ENCODE assay signal across 1 cellular context in the genomic region with DNA sequence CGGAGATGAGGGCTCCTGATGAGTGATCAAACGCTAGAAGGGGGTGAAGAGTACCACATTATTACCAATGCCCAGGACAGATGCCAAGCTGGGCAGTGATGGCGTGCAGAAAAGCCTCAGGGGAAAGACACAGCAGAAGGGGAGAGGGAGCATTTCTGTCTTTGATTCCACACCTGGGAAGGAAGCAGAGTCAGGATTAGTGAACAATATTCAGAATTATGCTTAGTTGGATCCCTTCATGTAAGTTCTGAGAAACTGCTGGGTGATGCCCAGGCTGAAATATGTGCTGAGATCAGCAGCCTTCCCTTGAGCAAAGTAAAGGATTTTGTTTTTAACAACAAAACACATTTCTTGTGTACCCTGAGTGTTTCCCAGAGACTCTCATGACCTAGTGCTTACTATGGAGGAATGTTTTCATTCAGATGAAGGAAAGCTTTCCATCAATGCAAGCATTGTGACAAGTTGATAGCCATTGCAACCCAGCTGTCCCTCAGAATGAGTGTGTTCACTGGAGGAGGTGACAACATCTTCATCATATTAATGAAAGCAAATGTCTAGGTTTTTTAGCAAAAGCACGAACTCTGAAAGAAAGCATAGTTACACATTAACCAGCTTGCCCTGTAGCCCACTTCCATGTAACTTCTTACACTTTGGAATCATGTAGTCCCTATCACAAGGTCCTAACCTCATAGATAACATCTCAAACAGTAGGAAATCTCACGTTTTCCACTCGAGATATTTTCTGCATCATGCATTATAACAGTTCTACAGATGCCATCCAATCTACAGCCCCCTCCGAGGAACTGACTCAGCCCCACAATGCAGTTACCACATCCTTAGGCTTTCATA.
TF ChIP-seq lines count a peak whose summit lies in the region.

No MANE protein-coding gene starts in this region.

TF ChIP-seq in HepG2, 621 proteins besides CTCF, POLR2A, EP300 and RAD21 (continued from another document and continues in another):
- TF ChIP-seq, protein P1, sequence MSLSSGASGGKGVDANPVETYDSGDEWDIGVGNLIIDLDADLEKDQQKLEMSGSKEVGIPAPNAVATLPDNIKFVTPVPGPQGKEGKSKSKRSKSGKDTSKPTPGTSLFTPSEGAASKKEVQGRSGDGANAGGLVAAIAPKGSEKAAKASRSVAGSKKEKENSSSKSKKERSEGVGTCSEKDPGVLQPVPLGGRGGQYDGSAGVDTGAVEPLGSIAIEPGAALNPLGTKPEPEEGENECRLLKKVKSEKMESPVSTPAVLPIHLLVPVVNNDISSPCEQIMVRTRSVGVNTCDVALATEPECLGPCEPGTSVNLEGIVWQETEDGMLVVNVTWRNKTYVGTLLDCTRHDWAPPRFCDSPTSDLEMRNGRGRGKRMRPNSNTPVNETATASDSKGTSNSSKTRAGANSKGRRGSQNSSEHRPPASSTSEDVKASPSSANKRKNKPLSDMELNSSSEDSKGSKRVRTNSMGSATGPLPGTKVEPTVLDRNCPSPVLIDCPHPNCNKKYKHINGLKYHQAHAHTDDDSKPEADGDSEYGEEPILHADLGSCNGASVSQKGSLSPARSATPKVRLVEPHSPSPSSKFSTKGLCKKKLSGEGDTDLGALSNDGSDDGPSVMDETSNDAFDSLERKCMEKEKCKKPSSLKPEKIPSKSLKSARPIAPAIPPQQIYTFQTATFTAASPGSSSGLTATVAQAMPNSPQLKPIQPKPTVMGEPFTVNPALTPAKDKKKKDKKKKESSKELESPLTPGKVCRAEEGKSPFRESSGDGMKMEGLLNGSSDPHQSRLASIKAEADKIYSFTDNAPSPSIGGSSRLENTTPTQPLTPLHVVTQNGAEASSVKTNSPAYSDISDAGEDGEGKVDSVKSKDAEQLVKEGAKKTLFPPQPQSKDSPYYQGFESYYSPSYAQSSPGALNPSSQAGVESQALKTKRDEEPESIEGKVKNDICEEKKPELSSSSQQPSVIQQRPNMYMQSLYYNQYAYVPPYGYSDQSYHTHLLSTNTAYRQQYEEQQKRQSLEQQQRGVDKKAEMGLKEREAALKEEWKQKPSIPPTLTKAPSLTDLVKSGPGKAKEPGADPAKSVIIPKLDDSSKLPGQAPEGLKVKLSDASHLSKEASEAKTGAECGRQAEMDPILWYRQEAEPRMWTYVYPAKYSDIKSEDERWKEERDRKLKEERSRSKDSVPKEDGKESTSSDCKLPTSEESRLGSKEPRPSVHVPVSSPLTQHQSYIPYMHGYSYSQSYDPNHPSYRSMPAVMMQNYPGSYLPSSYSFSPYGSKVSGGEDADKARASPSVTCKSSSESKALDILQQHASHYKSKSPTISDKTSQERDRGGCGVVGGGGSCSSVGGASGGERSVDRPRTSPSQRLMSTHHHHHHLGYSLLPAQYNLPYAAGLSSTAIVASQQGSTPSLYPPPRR (CRISPR knock-in tag; IDR thresholded peaks at IDR 0.05; ENCODE audit: borderline replicate concordance): peak; percentile 39; the same call in 1 of the 2 replicates
- TF ChIP-seq BRD4 (CRISPR knock-in tag; IDR thresholded peaks at IDR 0.05) (0 out of 2 replicates have a peak, but pooled peaks have one; percentile 32), NFIC (IDR thresholded peaks at IDR 0.05; ENCODE audit: low read length) (peak; percentile 30; the same call in 1 of the 2 replicates), ISL2 (CRISPR knock-in tag; IDR thresholded peaks at IDR 0.05) (peak; percentile 71), BCL6 (CRISPR knock-in tag; IDR thresholded peaks at IDR 0.05) (peak; percentile 56; the same call in 1 of the 2 replicates), MTA3 (CRISPR knock-in tag; IDR thresholded peaks at IDR 0.05) (no peak), NR2F1 (CRISPR knock-in tag; IDR thresholded peaks at IDR 0.05) (peak in 1 of 2 experiments; percentile 52; a peak in 1 of 4 replicates), ZNF101 (CRISPR knock-in tag; IDR thresholded peaks at IDR 0.05; ENCODE audit: borderline replicate concordance, low read depth) (no peak), ZNF432 (CRISPR knock-in tag; IDR thresholded peaks at IDR 0.05; ENCODE audit: borderline replicate concordance) (no peak), FOSL2 (CRISPR knock-in tag; IDR thresholded peaks at IDR 0.05) (peak; percentile 40), NCOA2 (CRISPR knock-in tag; IDR thresholded peaks at IDR 0.05) (peak; percentile 52), IRF2 (CRISPR knock-in tag; IDR thresholded peaks at IDR 0.05) (peak; percentile 27; the same call in 1 of the 2 replicates), RXRB (CRISPR knock-in tag; IDR thresholded peaks at IDR 0.05; ENCODE audit: borderline replicate concordance) (peak; percentile 89), MEF2D (CRISPR knock-in tag; IDR thresholded peaks at IDR 0.05) (peak; percentile 80; the same call in 1 of the 2 replicates), SPEN (CRISPR knock-in tag; IDR thresholded peaks at IDR 0.05; ENCODE audit: low read depth) (no peak), FOXP1 (IDR thresholded peaks at IDR 0.05) (no peak), FOXP1 (CRISPR knock-in tag; IDR thresholded peaks at IDR 0.05) (peak; percentile 64; the same call in 1 of the 2 replicates), ZFP1 (CRISPR knock-in tag; IDR thresholded peaks at IDR 0.05) (no peak), SMC3 (IDR thresholded peaks at IDR 0.05; ENCODE audit: low read length) (no peak), ZKSCAN5 (CRISPR knock-in tag; IDR thresholded peaks at IDR 0.05) (0 out of 2 replicates have a peak, but pooled peaks have one; percentile 38), ZNF792 (CRISPR knock-in tag; IDR thresholded peaks at IDR 0.05) (peak; percentile 40; the same call in 1 of the 2 replicates), FOXO1 (CRISPR knock-in tag; IDR thresholded peaks at IDR 0.05) (peak; percentile 16; the same call in 1 of the 2 replicates), MAFF (IDR thresholded peaks at IDR 0.05; ENCODE audit: low read depth, low read length) (peak; percentile 66), ARID2 (CRISPR knock-in tag; IDR thresholded peaks at IDR 0.05; ENCODE audit: borderline replicate concordance) (0 out of 2 replicates have a peak, but pooled peaks have one; percentile 61), ZBTB7B (CRISPR knock-in tag; IDR thresholded peaks at IDR 0.05) (no peak), ZMYM3 (CRISPR knock-in tag; IDR thresholded peaks at IDR 0.05) (0 out of 2 replicates have a peak, but pooled peaks have one; percentile 6), ZSCAN31 (CRISPR knock-in tag; IDR thresholded peaks at IDR 0.05; ENCODE audit: low read depth) (0 out of 2 replicates have a peak, but pooled peaks have one; percentile 41), NONO (IDR thresholded peaks at IDR 0.05) (no peak), NONO (CRISPR knock-in tag; conservative IDR thresholded peaks at IDR 0.05) (no peak), SIN3A (IDR thresholded peaks at IDR 0.05; ENCODE audit: borderline replicate concordance, low read depth, low read length) (no peak)
- TF ChIP-seq, protein P2, sequence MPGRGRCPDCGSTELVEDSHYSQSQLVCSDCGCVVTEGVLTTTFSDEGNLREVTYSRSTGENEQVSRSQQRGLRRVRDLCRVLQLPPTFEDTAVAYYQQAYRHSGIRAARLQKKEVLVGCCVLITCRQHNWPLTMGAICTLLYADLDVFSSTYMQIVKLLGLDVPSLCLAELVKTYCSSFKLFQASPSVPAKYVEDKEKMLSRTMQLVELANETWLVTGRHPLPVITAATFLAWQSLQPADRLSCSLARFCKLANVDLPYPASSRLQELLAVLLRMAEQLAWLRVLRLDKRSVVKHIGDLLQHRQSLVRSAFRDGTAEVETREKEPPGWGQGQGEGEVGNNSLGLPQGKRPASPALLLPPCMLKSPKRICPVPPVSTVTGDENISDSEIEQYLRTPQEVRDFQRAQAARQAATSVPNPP (CRISPR knock-in tag; IDR thresholded peaks at IDR 0.05): no peak
- TF ChIP-seq, protein P3, sequence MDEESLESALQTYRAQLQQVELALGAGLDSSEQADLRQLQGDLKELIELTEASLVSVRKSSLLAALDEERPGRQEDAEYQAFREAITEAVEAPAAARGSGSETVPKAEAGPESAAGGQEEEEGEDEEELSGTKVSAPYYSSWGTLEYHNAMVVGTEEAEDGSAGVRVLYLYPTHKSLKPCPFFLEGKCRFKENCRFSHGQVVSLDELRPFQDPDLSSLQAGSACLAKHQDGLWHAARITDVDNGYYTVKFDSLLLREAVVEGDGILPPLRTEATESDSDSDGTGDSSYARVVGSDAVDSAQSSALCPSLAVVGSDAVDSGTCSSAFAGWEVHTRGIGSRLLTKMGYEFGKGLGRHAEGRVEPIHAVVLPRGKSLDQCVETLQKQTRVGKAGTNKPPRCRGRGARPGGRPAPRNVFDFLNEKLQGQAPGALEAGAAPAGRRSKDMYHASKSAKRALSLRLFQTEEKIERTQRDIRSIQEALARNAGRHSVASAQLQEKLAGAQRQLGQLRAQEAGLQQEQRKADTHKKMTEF (CRISPR knock-in tag; IDR thresholded peaks at IDR 0.05): peak; percentile 57; the same call in 1 of the 2 replicates
- TF ChIP-seq, protein P4, sequence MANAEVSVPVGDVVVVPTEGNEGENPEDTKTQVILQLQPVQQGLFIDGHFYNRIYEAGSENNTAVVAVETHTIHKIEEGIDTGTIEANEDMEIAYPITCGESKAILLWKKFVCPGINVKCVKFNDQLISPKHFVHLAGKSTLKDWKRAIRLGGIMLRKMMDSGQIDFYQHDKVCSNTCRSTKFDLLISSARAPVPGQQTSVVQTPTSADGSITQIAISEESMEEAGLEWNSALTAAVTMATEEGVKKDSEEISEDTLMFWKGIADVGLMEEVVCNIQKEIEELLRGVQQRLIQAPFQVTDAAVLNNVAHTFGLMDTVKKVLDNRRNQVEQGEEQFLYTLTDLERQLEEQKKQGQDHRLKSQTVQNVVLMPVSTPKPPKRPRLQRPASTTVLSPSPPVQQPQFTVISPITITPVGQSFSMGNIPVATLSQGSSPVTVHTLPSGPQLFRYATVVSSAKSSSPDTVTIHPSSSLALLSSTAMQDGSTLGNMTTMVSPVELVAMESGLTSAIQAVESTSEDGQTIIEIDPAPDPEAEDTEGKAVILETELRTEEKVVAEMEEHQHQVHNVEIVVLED (CRISPR knock-in tag; IDR thresholded peaks at IDR 0.05; ENCODE audit: borderline replicate concordance): no peak
- TF ChIP-seq, protein P5, sequence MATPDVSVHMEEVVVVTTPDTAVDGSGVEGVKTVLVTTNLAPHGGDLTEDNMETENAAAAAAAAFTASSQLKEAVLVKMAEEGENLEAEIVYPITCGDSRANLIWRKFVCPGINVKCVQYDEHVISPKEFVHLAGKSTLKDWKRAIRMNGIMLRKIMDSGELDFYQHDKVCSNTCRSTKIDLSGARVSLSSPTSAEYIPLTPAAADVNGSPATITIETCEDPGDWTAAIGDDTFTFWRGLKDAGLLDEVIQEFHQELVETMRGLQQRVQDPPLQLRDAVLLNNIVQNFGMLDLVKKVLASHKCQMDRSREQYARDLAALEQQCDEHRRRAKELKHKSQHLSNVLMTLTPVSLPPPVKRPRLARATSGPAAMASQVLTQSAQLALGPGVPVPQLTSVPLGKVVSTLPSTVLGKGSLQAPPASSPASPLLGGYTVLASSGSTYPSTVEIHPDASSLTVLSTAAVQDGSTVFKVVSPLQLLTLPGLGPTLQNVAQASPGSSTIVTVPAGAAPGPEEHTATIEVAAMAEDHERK (CRISPR knock-in tag; IDR thresholded peaks at IDR 0.05; ENCODE audit: low read depth): no peak
- TF ChIP-seq, protein P6, sequence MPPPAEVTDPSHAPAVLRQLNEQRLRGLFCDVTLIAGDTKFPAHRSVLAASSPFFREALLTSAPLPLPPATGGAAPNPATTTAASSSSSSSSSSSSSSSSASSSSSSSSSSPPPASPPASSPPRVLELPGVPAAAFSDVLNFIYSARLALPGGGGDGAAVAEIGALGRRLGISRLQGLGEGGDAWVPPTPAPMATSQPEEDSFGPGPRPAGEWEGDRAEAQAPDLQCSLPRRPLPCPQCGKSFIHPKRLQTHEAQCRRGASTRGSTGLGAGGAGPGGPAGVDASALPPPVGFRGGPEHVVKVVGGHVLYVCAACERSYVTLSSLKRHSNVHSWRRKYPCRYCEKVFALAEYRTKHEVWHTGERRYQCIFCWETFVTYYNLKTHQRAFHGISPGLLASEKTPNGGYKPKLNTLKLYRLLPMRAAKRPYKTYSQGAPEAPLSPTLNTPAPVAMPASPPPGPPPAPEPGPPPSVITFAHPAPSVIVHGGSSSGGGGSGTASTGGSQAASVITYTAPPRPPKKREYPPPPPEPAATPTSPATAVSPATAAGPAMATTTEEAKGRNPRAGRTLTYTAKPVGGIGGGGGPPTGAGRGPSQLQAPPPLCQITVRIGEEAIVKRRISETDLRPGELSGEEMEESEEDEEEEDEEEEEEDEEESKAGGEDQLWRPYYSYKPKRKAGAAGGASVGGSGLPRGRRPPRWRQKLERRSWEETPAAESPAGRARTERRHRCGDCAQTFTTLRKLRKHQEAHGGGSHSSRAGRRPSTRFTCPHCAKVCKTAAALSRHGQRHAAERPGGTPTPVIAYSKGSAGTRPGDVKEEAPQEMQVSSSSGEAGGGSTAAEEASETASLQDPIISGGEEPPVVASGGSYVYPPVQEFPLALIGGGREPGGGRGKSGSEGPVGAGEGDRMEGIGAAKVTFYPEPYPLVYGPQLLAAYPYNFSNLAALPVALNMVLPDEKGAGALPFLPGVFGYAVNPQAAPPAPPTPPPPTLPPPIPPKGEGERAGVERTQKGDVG (CRISPR knock-in tag; IDR thresholded peaks at IDR 0.05; ENCODE audit: borderline replicate concordance): peak; percentile 46; the same call in 1 of the 2 replicates
- TF ChIP-seq, protein P7, sequence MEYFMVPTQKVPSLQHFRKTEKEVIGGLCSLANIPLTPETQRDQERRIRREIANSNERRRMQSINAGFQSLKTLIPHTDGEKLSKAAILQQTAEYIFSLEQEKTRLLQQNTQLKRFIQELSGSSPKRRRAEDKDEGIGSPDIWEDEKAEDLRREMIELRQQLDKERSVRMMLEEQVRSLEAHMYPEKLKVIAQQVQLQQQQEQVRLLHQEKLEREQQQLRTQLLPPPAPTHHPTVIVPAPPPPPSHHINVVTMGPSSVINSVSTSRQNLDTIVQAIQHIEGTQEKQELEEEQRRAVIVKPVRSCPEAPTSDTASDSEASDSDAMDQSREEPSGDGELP (IDR thresholded peaks at IDR 0.05; ENCODE audit: borderline replicate concordance, low read depth): 0 out of 2 replicates have a peak, but pooled peaks have one; percentile 12
- TF ChIP-seq, protein P8, sequence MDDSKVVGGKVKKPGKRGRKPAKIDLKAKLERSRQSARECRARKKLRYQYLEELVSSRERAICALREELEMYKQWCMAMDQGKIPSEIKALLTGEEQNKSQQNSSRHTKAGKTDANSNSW (CRISPR knock-in tag; IDR thresholded peaks at IDR 0.05; ENCODE audit: borderline replicate concordance): no peak
- TF ChIP-seq, protein P9, sequence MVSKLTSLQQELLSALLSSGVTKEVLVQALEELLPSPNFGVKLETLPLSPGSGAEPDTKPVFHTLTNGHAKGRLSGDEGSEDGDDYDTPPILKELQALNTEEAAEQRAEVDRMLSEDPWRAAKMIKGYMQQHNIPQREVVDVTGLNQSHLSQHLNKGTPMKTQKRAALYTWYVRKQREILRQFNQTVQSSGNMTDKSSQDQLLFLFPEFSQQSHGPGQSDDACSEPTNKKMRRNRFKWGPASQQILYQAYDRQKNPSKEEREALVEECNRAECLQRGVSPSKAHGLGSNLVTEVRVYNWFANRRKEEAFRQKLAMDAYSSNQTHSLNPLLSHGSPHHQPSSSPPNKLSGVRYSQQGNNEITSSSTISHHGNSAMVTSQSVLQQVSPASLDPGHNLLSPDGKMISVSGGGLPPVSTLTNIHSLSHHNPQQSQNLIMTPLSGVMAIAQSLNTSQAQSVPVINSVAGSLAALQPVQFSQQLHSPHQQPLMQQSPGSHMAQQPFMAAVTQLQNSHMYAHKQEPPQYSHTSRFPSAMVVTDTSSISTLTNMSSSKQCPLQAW (CRISPR knock-in tag; IDR thresholded peaks at IDR 0.05): peak; percentile 72
